In genomic region chr5:82335807-82336206, GRCh38 we compare ENCODE assay signal across 19 cellular contexts. TPM values are rescaled to one million over a fixed set of nuclear protein-coding genes. Genes with fewer than 3 reads are reported as not detected.
A peak's percentile ranks its signal among the peaks of the same experiment; 100 is the strongest.
DNase-seq lines count a peak whose midpoint lies in the region; ATAC-seq and TF ChIP-seq lines count a peak whose summit lies in the region.
"Had no signal": no experiment of that assay in that cellular context is flagged by ENCODE, and none has a peak within 500 bp of the region (broad histone marks: within the 10 kb centered on the region; RNA-seq: fewer than 3 reads in every experiment).

No MANE protein-coding gene starts in this region.

- no peaks in the 10 kb centered on the region for H3K79me1 ChIP-seq in IMR-90 (ENCODE audit: low read depth in 1 of 2, low read length in 2 of 2)

- POLR2A ChIA-PET in IMR-90 (lab: Charles Lee; ENCODE audit: unreplicated experiment) = no interaction called here

- dilution Hi-C loops in IMR-90 (cut with HindIII; ENCODE audit: low sequenced_read_pairs, unreplicated experiment) = no loop called here

- H3K4me2 ChIP-seq in IMR-90 (ENCODE audit: low read depth, low read length) = no peak overlapping the region

- H3K27ac ChIP-seq in IMR-90 (ENCODE audit: insufficient read depth, low read length) = peak overlapping the region; percentile 12; the same call in 1 of the 2 replicates
- peak overlapping the region; percentile 89 to 90 for H3K27ac ChIP-seq in tibial artery
- H3K27ac ChIP-seq in effector memory CD4-positive, alpha-beta T cell (ENCODE audit: insufficient read depth, low read length, poor library complexity, severe bottlenecking) = no peak overlapping the region
- H3K27ac ChIP-seq: C4-2B, SK-N-MC had no signal

- H3K9ac ChIP-seq in IMR-90 (ENCODE audit: low read depth, low read length) = no peak overlapping the region

- peak overlapping the region; percentile 97 for H2BK120ac ChIP-seq in IMR-90 (ENCODE audit: low read depth, low read length)

- TF ChIP-seq POLR2A in IMR-90 (IDR thresholded peaks at IDR 0.05; ENCODE audit: low read depth, low read length) = no peak

- H3K4ac ChIP-seq in IMR-90 (ENCODE audit: low read depth, low read length) = peak overlapping the region; percentile 89

- H4K91ac ChIP-seq in IMR-90 (ENCODE audit: insufficient read depth, low read depth, low read length) = peak overlapping the region; percentile 78

- peaks cover 18% of the 10 kb centered on the region for H3K4me1 ChIP-seq in IMR-90 (ENCODE audit: control insufficient read depth, insufficient read depth, low read length)
- H3K4me1 ChIP-seq in tibial artery = peaks cover 5 to 97% (median 47%) of the 10 kb centered on the region in 4 donors
- no peaks in the 10 kb centered on the region for H3K4me1 ChIP-seq in effector memory CD4-positive, alpha-beta T cell (ENCODE audit: control insufficient read depth, insufficient read depth, low read length, poor library complexity, severe bottlenecking)

- H2AFZ ChIP-seq in IMR-90 (replicated peaks; ENCODE audit: low read length, poor library complexity) = no peak overlapping the region

- no peak for TF ChIP-seq CTCF in IMR-90 (conservative IDR thresholded peaks at IDR 0.05; ENCODE audit: low read depth, low read length)
- TF ChIP-seq CTCF in tibial artery (IDR thresholded peaks at IDR 0.05) = no peak

- TF ChIP-seq RAD21 in IMR-90 (IDR thresholded peaks at IDR 0.05; ENCODE audit: low read length) = no peak

- no peaks in the 10 kb centered on the region for H3K9me3 ChIP-seq in IMR-90 (ENCODE audit: control insufficient read depth, insufficient read depth, low read length)
- no peaks in the 10 kb centered on the region for H3K9me3 ChIP-seq in tibial artery
- H3K9me3 ChIP-seq in effector memory CD4-positive, alpha-beta T cell (ENCODE audit: control insufficient read depth, low read length) = no peaks in the 10 kb centered on the region
- H3K9me3 ChIP-seq: testis had no signal

- peaks cover 7% of the 10 kb centered on the region for H3K9me1 ChIP-seq in IMR-90 (ENCODE audit: insufficient read depth, low read length)

- intact Hi-C loops in IMR-90 (cut with micrococcal nuclease) = no loop called here
- intact Hi-C loops in tibial artery (cut with DNase I; ENCODE audit: low total_unique reads) = no loop called here

- 0 out of 2 replicates have a peak overlapping the region, but pooled peaks have one; percentile 69 for H3K23ac ChIP-seq in IMR-90 (ENCODE audit: low read depth, low read length)

- H3K14ac ChIP-seq in IMR-90 (replicated peaks; ENCODE audit: low read depth, low read length) = peak overlapping the region; percentile 90; the same call in 1 of the 2 replicates

- in situ Hi-C loops in IMR-90 (cut with MboI; ENCODE audit: low sequenced_read_pairs) = no loop called here

- peak overlapping the region; percentile 93 for H2BK5ac ChIP-seq in IMR-90 (ENCODE audit: low read depth, low read length, poor library complexity, severe bottlenecking)

- no peaks in the 10 kb centered on the region for H3K36me3 ChIP-seq in IMR-90 (ENCODE audit: control insufficient read depth, insufficient read depth, low read length)
- H3K36me3 ChIP-seq in tibial artery = no peaks in the 10 kb centered on the region
- no peaks in the 10 kb centered on the region for H3K36me3 ChIP-seq in effector memory CD4-positive, alpha-beta T cell (ENCODE audit: control insufficient read depth, insufficient read depth, low read length)

- H3K18ac ChIP-seq in IMR-90 (ENCODE audit: low read depth, low read length) = peak overlapping the region; percentile 74; the same call in 1 of the 2 replicates

- ATAC-seq in IMR-90 (ENCODE audit: low read depth) = no peak
- no peak for ATAC-seq in GM21619 (IDR thresholded peaks at IDR 0.05; ENCODE audit: unreplicated experiment)
- no peak for ATAC-seq in HG02571 (IDR thresholded peaks at IDR 0.05; ENCODE audit: unreplicated experiment)
- ATAC-seq: HepG2 had no signal

- CTCF ChIA-PET in IMR-90 (lab: Yijun Ruan, JAX) = no interaction called here

- BruUV-seq in IMR-90 (replicated peaks; lab: Mats Ljungman, UMichigan) = no TSS peak

- DNase-seq in IMR-90 = peak; percentile 69
- DNase-seq in astrocyte of the hippocampus (ENCODE audit: low read depth, low spot score) = peak; percentile 43
- peak; percentile 26 to 33 for DNase-seq in lung microvascular endothelial cell (ENCODE audit: low read depth in 2 of 2)
- DNase-seq in tibial artery = peak; percentile 57 to 81
- no peak for DNase-seq in effector memory CD4-positive, alpha-beta T cell
- DNase-seq in NCI-H2081 treated with DMSO at 0.1 percent for 48 hours (lab: John Stamatoyannopoulos, UW) = no peak
- DNase-seq: activated CD4-positive, alpha-beta memory T cell treated with anti-CD3 and anti-CD28 coated beads for 36 hours; activated naive CD8-positive, alpha-beta T cell treated with anti-CD3 and anti-CD28 coated beads, Interleukin-2, amount 10 ng/mL, durations not matched to agents 7 days and 5 days; immature natural killer cell; NCI-H2029; NCI-H526; nephron progenitor cell; stimulated activated CD4-positive, alpha-beta T cell treated with anti-CD3 and anti-CD28 coated beads, Interleukin-1b, Interleukin-23, amount 100 ng/mL, for 48 hours; testis had no signal

- no peak overlapping the region for H3K4me3 ChIP-seq in IMR-90 (ENCODE audit: insufficient read depth, low read depth, low read length)
- no peak overlapping the region for H3K4me3 ChIP-seq in tibial artery
- H3K4me3 ChIP-seq in effector memory CD4-positive, alpha-beta T cell (ENCODE audit: insufficient read depth, low read depth, low read length, poor library complexity, severe bottlenecking) = no peak overlapping the region
- H3K4me3 ChIP-seq: SK-N-MC, testis had no signal

- peak overlapping the region; percentile 60 for H2AK9ac ChIP-seq in IMR-90 (replicated peaks; ENCODE audit: low read depth, low read length, poor library complexity)

- H4K8ac ChIP-seq in IMR-90 (ENCODE audit: low read depth in 2 of 2, low read length in 2 of 2) = peak overlapping the region in 1 of 2 experiments; percentile 42; a peak in 2 of 4 replicates

- no CpG with 5 or more reads among the region's 5 CpGs for WGBS in IMR-90 (ENCODE audit: extremely low coverage in 2 of 2, insufficient read length in 1 of 2), 2 experiments

- H2BK15ac ChIP-seq in IMR-90 (ENCODE audit: low read depth, low read length) = peak overlapping the region; percentile 75; the same call in 2 of the 3 replicates

- H4K5ac ChIP-seq in IMR-90 (ENCODE audit: low read depth, low read length) = 0 out of 2 replicates have a peak overlapping the region, but pooled peaks have one; percentile 16

- H3K27me3 ChIP-seq in IMR-90 (ENCODE audit: control insufficient read depth, insufficient read depth, low read length) = no peaks in the 10 kb centered on the region
- H3K27me3 ChIP-seq in tibial artery = no peaks in the 10 kb centered on the region
- no peaks in the 10 kb centered on the region for H3K27me3 ChIP-seq in effector memory CD4-positive, alpha-beta T cell (replicated peaks; ENCODE audit: control insufficient read depth, insufficient read depth, low read length, poor library complexity, severe bottlenecking)
- H3K27me3 ChIP-seq: testis had no signal

- H3K56ac ChIP-seq in IMR-90 (ENCODE audit: extremely low read depth, insufficient read depth, low read length) = no peak overlapping the region

- H2AK5ac ChIP-seq in IMR-90 (ENCODE audit: low read depth, low read length) = peak overlapping the region; percentile 38; the same call in 1 of the 2 replicates

- no peaks in the 10 kb centered on the region; the same call in 1 of the 2 replicates for H4K20me1 ChIP-seq in IMR-90 (ENCODE audit: insufficient read depth, low read length)

- H2BK20ac ChIP-seq in IMR-90 (ENCODE audit: low read depth, low read length) = peak overlapping the region; percentile 67

TF ChIP-seq in IMR-90, 13 proteins besides CTCF, POLR2A, EP300 and RAD21:
- TF ChIP-seq RFX5 (IDR thresholded peaks at IDR 0.05; ENCODE audit: low read depth, low read length) (no peak), BHLHE40 (IDR thresholded peaks at IDR 0.05; ENCODE audit: low read depth, low read length) (peak; percentile 65), USF2 (IDR thresholded peaks at IDR 0.05; ENCODE audit: low read depth, low read length) (peak; percentile 82)

RNA-seq across cellular contexts. Expression of gene RPS23, which starts 57.7 kb away (rescaled TPM):
- total RNA-seq in IMR-90 (2012; rRNA removed) (3,186 and 3,189 TPM in 2 replicates), lung microvascular endothelial cell (3,005 and 3,897 TPM in 2 replicates)
- polyA plus RNA-seq in IMR-90 (2012; rRNA removed) = 3,318 and 3,819 TPM in 2 replicates
- 1,266 and 2,055 TPM in 2 replicates for polyA plus RNA-seq in IMR-90 (2012; cell fraction: cytosol; rRNA removed)
- polyA plus RNA-seq in IMR-90 (2012; cell fraction: nucleus; rRNA removed; ENCODE audit: low replicate concordance) = 210 and 1,618 TPM in 2 replicates

Comparison
In these comparisons a context has a peak if more than half of its experiments do, and no peak if none do; other contexts are left out.
1. DNase-seq: peak in IMR-90 (single experiment), astrocyte of the hippocampus (single experiment), lung microvascular endothelial cell (2 of 2) and tibial artery (2 of 2); none in effector memory CD4-positive, alpha-beta T cell (0 of 3) and NCI-H2081 treated with DMSO at 0.1 percent for 48 hours (single experiment).